ENCODE assay signal across 11 cellular contexts in genomic region chr11:83801799-83802198, GRCh38.
A peak's percentile ranks its signal among the peaks of the same experiment; 100 is the strongest.
DNase-seq lines count a peak whose midpoint lies in the region; TF ChIP-seq lines count a peak whose summit lies in the region.
"Had no signal": no experiment of that assay in that cellular context is flagged by ENCODE, and none has a peak within 500 bp of the region (broad histone marks: within the 10 kb centered on the region; RNA-seq: fewer than 3 reads in every experiment).

No MANE protein-coding gene starts in this region.

- TF ChIP-seq CTCF in GM12865 (IDR thresholded peaks at IDR 0.05; ENCODE audit: insufficient read depth, low read depth, low read length, missing control alignments) (peak; percentile 15), astrocyte of the spinal cord (IDR thresholded peaks at IDR 0.05; ENCODE audit: low read depth, low read length) (peak; percentile 22), nephron progenitor cell (IDR thresholded peaks at IDR 0.05) (peak; percentile 6), RWPE1 (conservative IDR thresholded peaks at IDR 0.05; ENCODE audit: low read depth) (no peak)

- no peaks in the 10 kb centered on the region for H3K79me2 ChIP-seq in Karpas-422 (ENCODE audit: low read length)

- H3K27me3 Mint-ChIP-seq in nephron progenitor cell (ENCODE audit: low read depth, poor library complexity): no peaks in the 10 kb centered on the region

- no peaks in the 10 kb centered on the region for H3K36me3 ChIP-seq in Karpas-422 (ENCODE audit: insufficient read depth, low read length)
- H3K36me3 ChIP-seq: esophagus muscularis mucosa, SJCRH30 had no signal

- H3K9me3 ChIP-seq in Karpas-422 (ENCODE audit: low read length): no peaks in the 10 kb centered on the region
- H3K9me3 ChIP-seq: esophagus muscularis mucosa, SJCRH30 had no signal

- in situ Hi-C loops in astrocyte of the spinal cord (cut with HindIII; ENCODE audit: low sequenced_read_pairs): no loop called here

- CTCF ChIA-PET in RWPE1 (lab: Yijun Ruan, JAX): interaction anchor here (0.7 kb wide), 1 partner anchor 24 kb away, joined by 3 read pairs; no protein-coding TSS in a partner anchor

- no peaks in the 10 kb centered on the region for H3K4me1 ChIP-seq in Karpas-422 (ENCODE audit: low read length)
- H3K4me1 ChIP-seq: esophagus muscularis mucosa, SJCRH30 had no signal

- no peak overlapping the region for H3K9ac ChIP-seq in Karpas-422 (ENCODE audit: low read length)

- no peaks in the 10 kb centered on the region for H3K4me1 Mint-ChIP-seq in nephron progenitor cell

- POLR2A ChIA-PET in RWPE1 (lab: Yijun Ruan, JAX; ENCODE audit: low non-redundant PET): no interaction called here

- H3K27ac Mint-ChIP-seq in nephron progenitor cell: no peak overlapping the region
- H3K27ac Mint-ChIP-seq: activated naive CD4-positive, alpha-beta T cell treated with anti-CD3 and anti-CD28 coated beads for 36 hours had no signal

- no peak overlapping the region for H3K4me3 ChIP-seq in GM12865 (ENCODE audit: low read depth, low read length)
- H3K4me3 ChIP-seq in Karpas-422 (ENCODE audit: low read length): no peak overlapping the region
- H3K4me3 ChIP-seq in astrocyte of the spinal cord (ENCODE audit: low read depth, low read length): no peak overlapping the region
- H3K4me3 ChIP-seq: esophagus muscularis mucosa, SJCRH30 had no signal

- DNase-seq in GM12865 (ENCODE audit: low read depth): no peak
- DNase-seq in Karpas-422: peak; percentile 62
- DNase-seq in astrocyte of the spinal cord (ENCODE audit: low read depth, low spot score): no peak
- no peak for DNase-seq in nephron progenitor cell
- no peak for DNase-seq in stimulated activated CD4-positive, alpha-beta T cell treated with anti-CD3 and anti-CD28 coated beads, Interleukin-12 subunit alpha, Interleukin-12 subunit beta, amount 100 ng/mL, for 4 hours
- no peak for DNase-seq in RWPE1 (ENCODE audit: low spot score)
- DNase-seq in NCI-H146 (lab: John Stamatoyannopoulos, UW): no peak
- DNase-seq: activated naive CD4-positive, alpha-beta T cell treated with anti-CD3 and anti-CD28 coated beads for 36 hours; NCI-H226; SJCRH30 had no signal

- no peak overlapping the region for H3K4me2 ChIP-seq in Karpas-422 (ENCODE audit: low read depth, low read length, poor library complexity, severe bottlenecking)

- no peaks in the 10 kb centered on the region for H3K27me3 ChIP-seq in Karpas-422 (ENCODE audit: low read length)
- H3K27me3 ChIP-seq: esophagus muscularis mucosa, SJCRH30 had no signal

- H3K9me3 Mint-ChIP-seq in nephron progenitor cell: no peaks in the 10 kb centered on the region
- H3K9me3 Mint-ChIP-seq: activated naive CD4-positive, alpha-beta T cell treated with anti-CD3 and anti-CD28 coated beads for 36 hours had no signal

- H3K9me2 ChIP-seq in Karpas-422 (replicated peaks; ENCODE audit: insufficient read depth, low read length): no peaks in the 10 kb centered on the region

- H3K36me3 Mint-ChIP-seq in nephron progenitor cell (ENCODE audit: low read depth): no peaks in the 10 kb centered on the region

- H2AFZ ChIP-seq in Karpas-422 (ENCODE audit: low read length): no peak overlapping the region

- no peak overlapping the region for H3K4me3 Mint-ChIP-seq in nephron progenitor cell
- H3K4me3 Mint-ChIP-seq: activated naive CD4-positive, alpha-beta T cell treated with anti-CD3 and anti-CD28 coated beads for 36 hours had no signal

- no peak overlapping the region for H3K27ac ChIP-seq in Karpas-422 (ENCODE audit: low read length)
- H3K27ac ChIP-seq in RWPE1: no peak overlapping the region
- H3K27ac ChIP-seq: esophagus muscularis mucosa, SJCRH30 had no signal

- H4K20me1 ChIP-seq in Karpas-422 (ENCODE audit: insufficient read depth, low read depth, low read length): no peaks in the 10 kb centered on the region
